Comparison of ENCODE assay signal across 10 cellular contexts in genomic region chr15:80105193-80105984, GRCh38. TPM values are rescaled to one million over a fixed set of nuclear protein-coding genes. Genes with fewer than 3 reads are reported as not detected.
DNase-seq lines count a peak whose midpoint lies in the region; ATAC-seq and TF ChIP-seq lines count a peak whose summit lies in the region.
"Had no signal": no experiment of that assay in that cellular context is flagged by ENCODE, and none has a peak within 500 bp of the region (broad histone marks: within the 10 kb centered on the region; RNA-seq: fewer than 3 reads in every experiment).

No MANE protein-coding gene starts in this region.

- no peaks in the 10 kb centered on the region for H3K27me3 ChIP-seq in mammary epithelial cell (ENCODE audit: insufficient read depth, low read length)

- peaks cover 18% of the 10 kb centered on the region for H3K4me1 ChIP-seq in mammary epithelial cell (ENCODE audit: insufficient read depth, low read length)

- intact Hi-C loops in mammary epithelial cell (cut with micrococcal nuclease): no loop called here

- BruUV-seq in mammary epithelial cell (replicated peaks; lab: Mats Ljungman, UMichigan): no TSS peak

- H3K79me2 ChIP-seq in mammary epithelial cell (ENCODE audit: insufficient read depth, low read length): peaks cover 74% of the 10 kb centered on the region

- CTCF ChIA-PET in mammary epithelial cell (lab: Charles Lee; ENCODE audit: low non-redundant PET): no interaction called here

- dilution Hi-C loops in mammary epithelial cell (cut with HindIII; ENCODE audit: low sequenced_read_pairs): no loop called here

- H3K9ac ChIP-seq in mammary epithelial cell (ENCODE audit: insufficient read depth, low read length): peak overlapping the region; percentile 20

- in situ Hi-C loops in mammary epithelial cell (cut with MboI; ENCODE audit: low sequenced_read_pairs in 2 of 2): no loop called here

- peak overlapping the region in 2 of 3 experiments; percentile 12 to 18 for H3K4me3 ChIP-seq in mammary epithelial cell (replicated peaks in 1 of 3; ENCODE audit: insufficient read depth in 1 of 3, low read depth in 2 of 3, low read length in 3 of 3)

- ATAC-seq in HG03439 (IDR thresholded peaks at IDR 0.05; ENCODE audit: unreplicated experiment): no peak
- no peak for ATAC-seq in GM19328 (IDR thresholded peaks at IDR 0.05; ENCODE audit: unreplicated experiment)
- ATAC-seq: sciatic nerve had no signal

- peak overlapping the region; percentile 89 for H3K4me2 ChIP-seq in mammary epithelial cell (ENCODE audit: insufficient read depth, low read depth, low read length)

- no peak overlapping the region for H2AFZ ChIP-seq in mammary epithelial cell (ENCODE audit: low read depth, low read length)

- whole genome bisulfite sequencing in mammary epithelial cell (ENCODE audit: low coverage, missing lambda C conversion rate): 73% methylated on average over 4 of the region's 4 CpGs

- H3K9me3 ChIP-seq in mammary epithelial cell (replicated peaks; ENCODE audit: insufficient read depth, low read length): no peaks in the 10 kb centered on the region

- no peak for TF ChIP-seq CTCF in mammary epithelial cell (conservative IDR thresholded peaks at IDR 0.05 in 1 of 2, IDR thresholded peaks at IDR 0.05 in 1 of 2; ENCODE audit: extremely low read depth in 1 of 2, insufficient read depth in 1 of 2, low read depth in 1 of 2, low read length in 2 of 2)

- H3K27ac ChIP-seq in mammary epithelial cell (ENCODE audit: insufficient read depth, low read depth, low read length): peak overlapping the region; percentile 87

- DNase-seq in GM04504 (ENCODE audit: low read depth): peak; percentile 27
- DNase-seq in LoVo (ENCODE audit: low spot score): peak; percentile 28
- DNase-seq in mammary epithelial cell: peak; percentile 86
- peak; percentile 76 for DNase-seq in renal cortical epithelial cell (ENCODE audit: low read depth)
- no peak for DNase-seq in NCI-H524 treated with DMSO at 0.1 percent for 48 hours (lab: John Stamatoyannopoulos, UW)
- DNase-seq: activated CD4-positive, alpha-beta T cell treated with anti-CD3 and anti-CD28 coated beads for 4 hours; NCI-H345 had no signal

- H4K20me1 ChIP-seq in mammary epithelial cell (ENCODE audit: insufficient read depth, low read length): no peaks in the 10 kb centered on the region

- peaks cover 2% of the 10 kb centered on the region for H3K36me3 ChIP-seq in mammary epithelial cell (ENCODE audit: insufficient read depth, low read length)

RNA-seq across cellular contexts. Expression of gene ZFAND6, which starts 45.9 kb away (rescaled TPM):
- total RNA-seq in mammary epithelial cell: 100 to 1,000 TPM in 1 of 2 donors, 10 to 100 TPM in 1; 52.7 to 102 TPM
- 71.8 TPM for polyA plus RNA-seq in mammary epithelial cell
- polyA minus RNA-seq in mammary epithelial cell: 6.9 TPM
- 203 and 290 TPM in 2 replicates for total RNA-seq in renal cortical epithelial cell

RNA-seq across cellular contexts. Expression of gene FAH, which starts 47.4 kb away (rescaled TPM):
- total RNA-seq in mammary epithelial cell: 10 to 100 TPM; 21.2 to 30.8 TPM
- polyA plus RNA-seq in mammary epithelial cell: 34.0 TPM
- 55.0 TPM for polyA minus RNA-seq in mammary epithelial cell
- total RNA-seq in renal cortical epithelial cell: 21.4 and 44.9 TPM in 2 replicates
